ENCODE assay signal across 8 cellular contexts in the genomic region with DNA sequence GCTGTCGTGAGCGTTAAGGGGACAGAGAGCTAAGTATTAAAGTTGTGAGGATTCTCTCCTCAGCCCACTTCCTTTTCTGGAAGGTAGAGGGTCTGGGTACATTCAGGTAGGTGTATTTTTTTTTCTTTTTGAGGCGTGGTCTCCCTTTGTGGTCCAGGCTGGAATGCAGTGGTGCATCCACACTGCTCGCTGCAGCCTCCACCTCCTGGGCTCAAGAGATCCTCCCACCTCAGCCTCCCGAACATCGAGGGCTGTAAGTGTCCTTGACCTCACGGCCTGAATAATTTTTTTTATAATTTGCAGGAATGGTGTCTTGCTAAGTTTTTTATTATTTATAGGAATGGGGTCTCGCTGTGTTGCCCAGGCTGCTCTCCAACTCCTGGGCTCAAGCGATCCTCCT. TPM values are rescaled to one million over a fixed set of nuclear protein-coding genes. Genes with fewer than 3 reads are reported as not detected.
DNase-seq lines count a peak whose midpoint lies in the region; ATAC-seq, FAIRE-seq and TF ChIP-seq lines count a peak whose summit lies in the region.

No MANE protein-coding gene starts in this region.

- no peak overlapping the region for H3K27ac Mint-ChIP-seq in nephron

- H3K4me1 ChIP-seq in BE2C (no peaks in the 10 kb centered on the region), colonic mucosa (peaks cover 6% of the 10 kb centered on the region)

- H3K27ac ChIP-seq in KOPT-K1 (ENCODE audit: low read depth, low read length, poor library complexity, severe bottlenecking) (peak overlapping the region; percentile 90), colonic mucosa (no peak overlapping the region)

- H3K27me3 Mint-ChIP-seq in nephron (ENCODE audit: low read depth), result peaks cover 4% of the 10 kb centered on the region

- no peaks in the 10 kb centered on the region for H3K9me3 Mint-ChIP-seq in nephron

- no peak for FAIRE-seq in RCC 7860 (lab: Jason Lieb, UNC)

- H3K4me3 Mint-ChIP-seq in nephron, result peak overlapping the region; percentile 82 to 92 (median 87)

- H3K27me3 ChIP-seq in BE2C (no peaks in the 10 kb centered on the region), colonic mucosa (no peaks in the 10 kb centered on the region)

- TF ChIP-seq CTCF in BE2C (IDR thresholded peaks at IDR 0.05; ENCODE audit: low read depth, low read length), result no peak
- no peak for TF ChIP-seq CTCF in colonic mucosa (IDR thresholded peaks at IDR 0.05)
- no peak for TF ChIP-seq CTCF in nephron (IDR thresholded peaks at IDR 0.05; ENCODE audit: unreplicated experiment in 3 of 3)

- H3K4me3 ChIP-seq in BE2C (ENCODE audit: low read depth, low read length) (peak overlapping the region; percentile 94), colonic mucosa (peak overlapping the region; percentile 91)

- ATAC-seq in GM21723 (IDR thresholded peaks at IDR 0.05; ENCODE audit: unreplicated experiment) (no peak), GM19351 (IDR thresholded peaks at IDR 0.05; ENCODE audit: unreplicated experiment) (no peak), GM19023 (IDR thresholded peaks at IDR 0.05; ENCODE audit: unreplicated experiment) (no peak)

- peaks cover 23% of the 10 kb centered on the region for H3K36me3 Mint-ChIP-seq in nephron (ENCODE audit: low read depth)

- H3K9ac ChIP-seq in colonic mucosa (ENCODE audit: low read depth in 2 of 2, low read length in 2 of 2), result peak overlapping the region; percentile 22 to 86

- H3K9me3 ChIP-seq in BE2C (no peaks in the 10 kb centered on the region), KOPT-K1 (ENCODE audit: insufficient read depth, low read length, poor library complexity, severe bottlenecking) (no peaks in the 10 kb centered on the region), colonic mucosa (no peaks in the 10 kb centered on the region)

- DNase-seq in BE2C (no peak), colonic mucosa (no peak), RCC 7860 (ENCODE audit: low spot score) (no peak)

- H3K36me3 ChIP-seq in BE2C (peaks cover 47% of the 10 kb centered on the region), KOPT-K1 (ENCODE audit: insufficient read depth, low read length) (peaks cover 53% of the 10 kb centered on the region), colonic mucosa (peaks cover 4% of the 10 kb centered on the region)

- intact Hi-C loops in colonic mucosa (cut with DNase I), result no loop called here

- H3K4me1 Mint-ChIP-seq in nephron, result peaks cover 5% of the 10 kb centered on the region

RNA-seq across cellular contexts. Expression of a gene that starts 1.4 kb away (rescaled TPM):
- polyA plus RNA-seq in BE2C (2012; ENCODE audit: insufficient read depth, insufficient read length, low read depth), result 128 TPM
- 10 to 100 TPM; 16.0 to 58.9 TPM for total RNA-seq in colonic mucosa

RNA-seq across cellular contexts. Expression of a gene that starts 19.2 kb away (rescaled TPM):
- 50.5 TPM for polyA plus RNA-seq in BE2C (2012; ENCODE audit: insufficient read depth, insufficient read length, low read depth)
- total RNA-seq in colonic mucosa, result 10 to 100 TPM; 23.3 to 39.0 TPM

RNA-seq across cellular contexts. Expression of a gene that starts 36.1 kb away (rescaled TPM):
- 43.2 TPM for polyA plus RNA-seq in BE2C (2012; ENCODE audit: insufficient read depth, insufficient read length, low read depth)
- total RNA-seq in colonic mucosa, result 10 to 100 TPM; 20.3 to 31.9 TPM
